ENCODE assay signal across 13 cellular contexts in genomic region chr1:8070381-8070811, GRCh38. TPM values are rescaled to one million over a fixed set of nuclear protein-coding genes. Genes with fewer than 3 reads are reported as not detected.
DNase-seq lines count a peak whose midpoint lies in the region; ATAC-seq and TF ChIP-seq lines count a peak whose summit lies in the region.
"Had no signal": no experiment of that assay in that cellular context is flagged by ENCODE, and none has a peak within 500 bp of the region (broad histone marks: within the 10 kb centered on the region; RNA-seq: fewer than 3 reads in every experiment).

No MANE protein-coding gene starts in this region.

- H3K4me3 ChIP-seq in lung (no peak overlapping the region), adrenal gland (no peak overlapping the region)
- H3K4me3 ChIP-seq: esophagus muscularis mucosa had no signal

- peak overlapping the region; percentile 20 for H3K4me3 Mint-ChIP-seq in chondrocyte (ENCODE audit: unreplicated experiment)
- H3K4me3 Mint-ChIP-seq in type B pancreatic cell, result peak overlapping the region; percentile 81
- H3K4me3 Mint-ChIP-seq: T-helper 2 cell treated with Interferon-gamma antibody and Interleukin-4, amounts not matched to agents 5 μg/mL and 100 μg/mL, for 36 hours had no signal

- H3K27me3 ChIP-seq in lung (ENCODE audit: control insufficient read depth, insufficient read depth) (no peaks in the 10 kb centered on the region), adrenal gland (no peaks in the 10 kb centered on the region)
- H3K27me3 ChIP-seq: esophagus muscularis mucosa had no signal

- intact Hi-C loops in adrenal gland (cut with DNase I), result no loop called here

- DNase-seq in NCI-H2029 (lab: John Stamatoyannopoulos, UW) (peak; percentile 71), chondrocyte (ENCODE audit: low spot score) (no peak), lung (ENCODE audit: low spot score) (peak; percentile 66), type B pancreatic cell (ENCODE audit: extremely low spot score, unreplicated experiment) (no peak), NCI-H524 treated with DMSO at 0.1 percent for 48 hours (lab: John Stamatoyannopoulos, UW) (no peak), adrenal gland (no peak)
- no peak for DNase-seq in activated CD8-positive, alpha-beta memory T cell treated with anti-CD3 and anti-CD28 coated beads, Interleukin-2, amount 50 U/mL, for 48 hours
- DNase-seq: DND-41, NCI-H1092 had no signal

- H3K9me3 Mint-ChIP-seq in chondrocyte (ENCODE audit: low read depth), result peaks cover 4% of the 10 kb centered on the region
- H3K9me3 Mint-ChIP-seq in type B pancreatic cell, result peaks cover 5% of the 10 kb centered on the region
- H3K9me3 Mint-ChIP-seq: T-helper 2 cell treated with Interferon-gamma antibody and Interleukin-4, amounts not matched to agents 5 μg/mL and 100 μg/mL, for 36 hours had no signal

- H3K27ac Mint-ChIP-seq in chondrocyte (ENCODE audit: unreplicated experiment), result peak overlapping the region; percentile 81
- H3K27ac Mint-ChIP-seq in type B pancreatic cell, result peak overlapping the region; percentile 97
- H3K27ac Mint-ChIP-seq: T-helper 2 cell treated with Interferon-gamma antibody and Interleukin-4, amounts not matched to agents 5 μg/mL and 100 μg/mL, for 36 hours had no signal

- H3K27ac ChIP-seq in lung (ENCODE audit: low read depth in 1 of 2, low read length in 1 of 2), result peak overlapping the region in 1 of 2 donors; percentile 91
- no peak overlapping the region for H3K27ac ChIP-seq in adrenal gland
- H3K27ac ChIP-seq: esophagus muscularis mucosa, HL-60 had no signal

- H3K9me3 ChIP-seq in lung (ENCODE audit: control insufficient read depth in 2 of 2, insufficient read depth in 1 of 2, low read length in 1 of 2) (no peaks in the 10 kb centered on the region), adrenal gland (replicated peaks in 1 of 3) (no peaks in the 10 kb centered on the region)
- H3K9me3 ChIP-seq: esophagus muscularis mucosa had no signal

- TF ChIP-seq POLR2A in adrenal gland (IDR thresholded peaks at IDR 0.05), result no peak

- TF ChIP-seq CTCF in chondrocyte (IDR thresholded peaks at IDR 0.05), result no peak
- TF ChIP-seq CTCF in lung (IDR thresholded peaks at IDR 0.05; ENCODE audit: control extremely low read depth, extremely low read depth), result no peak
- no peak for TF ChIP-seq CTCF in type B pancreatic cell (conservative IDR thresholded peaks at IDR 0.05)
- TF ChIP-seq CTCF in adrenal gland (IDR thresholded peaks at IDR 0.05), result no peak

- H3K27me3 Mint-ChIP-seq in chondrocyte (ENCODE audit: low read depth) (no peaks in the 10 kb centered on the region), type B pancreatic cell (no peaks in the 10 kb centered on the region)

- 46 to 56% methylated on average over 10 of the region's 10 CpGs for WGBS in lung, 2 donors
- WGBS in adrenal gland, 4 donors, result 69 to 73% (median 71%) methylated on average over 10 of the region's 10 CpGs

- peaks cover 39% of the 10 kb centered on the region for H3K4me1 Mint-ChIP-seq in chondrocyte (ENCODE audit: low read depth)
- H3K4me1 Mint-ChIP-seq in type B pancreatic cell (ENCODE audit: unreplicated experiment), result peaks cover 20% of the 10 kb centered on the region

- ATAC-seq in lung (ENCODE audit: insufficient read depth, low FRiP score), result peak; percentile 53

- H3K36me3 ChIP-seq in lung (ENCODE audit: control insufficient read depth in 2 of 2, insufficient read depth in 2 of 2, low read length in 2 of 2) (no peaks in the 10 kb centered on the region), adrenal gland (replicated peaks in 1 of 2) (no peaks in the 10 kb centered on the region)
- H3K36me3 ChIP-seq: esophagus muscularis mucosa had no signal

- H3K4me1 ChIP-seq in lung (ENCODE audit: control insufficient read depth in 2 of 2, insufficient read depth in 2 of 2, low read length in 2 of 2) (peaks cover 0 to 1% of the 10 kb centered on the region in 2 donors), adrenal gland (replicated peaks in 1 of 2) (no peaks in the 10 kb centered on the region)

- H3K36me3 Mint-ChIP-seq in chondrocyte (ENCODE audit: low read depth) (peaks cover under 1% of the 10 kb centered on the region), type B pancreatic cell (peaks cover under 1% of the 10 kb centered on the region)

RNA-seq across cellular contexts. Expression of gene ERRFI1, which starts 44.3 kb away (rescaled TPM):
- total RNA-seq in chondrocyte (26.4 to 305 TPM (median 303 TPM) in 3 replicates), lung (10 to 100 TPM; 52.6 to 89.2 TPM), type B pancreatic cell (ENCODE audit: low replicate concordance) (83.3 and 104 TPM in 2 replicates), adrenal gland (10 to 100 TPM; 16.0 to 71.5 (median 29.0) TPM)
- polyA plus RNA-seq in lung (10 to 100 TPM; 26.5 to 70.3 TPM), adrenal gland (10 to 100 TPM; 14.4 to 29.8 (median 16.0) TPM)
- total RNA-seq: OCI-LY7 had no signal

Comparison
In these comparisons a context has a peak if more than half of its experiments do, and no peak if none do; other contexts are left out.
1. DNase-seq: peak in NCI-H2029 (single experiment) and lung (single experiment); none in chondrocyte (single experiment), type B pancreatic cell (single experiment), activated CD8-positive, alpha-beta memory T cell treated with anti-CD3 and anti-CD28 coated beads, Interleukin-2, amount 50 U/mL, for 48 hours (single experiment), NCI-H524 treated with DMSO at 0.1 percent for 48 hours (single experiment) and adrenal gland (0 of 7).